22 cellular contexts compared by ENCODE assay signal in genomic region chr20:52102126-52102525, GRCh38.
DNase-seq lines count a peak whose midpoint lies in the region; ATAC-seq and TF ChIP-seq lines count a peak whose summit lies in the region.
"Had no signal": no experiment of that assay in that cellular context is flagged by ENCODE, and none has a peak within 500 bp of the region (broad histone marks: within the 10 kb centered on the region; RNA-seq: fewer than 3 reads in every experiment).

No MANE protein-coding gene starts in this region.

- no peaks in the 10 kb centered on the region for H3K9me3 Mint-ChIP-seq in GM23338
- H3K9me3 Mint-ChIP-seq in WTC11: no peaks in the 10 kb centered on the region
- H3K9me3 Mint-ChIP-seq: CD4-positive, CD25-positive, alpha-beta regulatory T cell had no signal

- no peak overlapping the region for H4K8ac ChIP-seq in mesendoderm (ENCODE audit: low read depth, low read length)

- H3K27me3 ChIP-seq in BLaER1 (no peaks in the 10 kb centered on the region), GM23338 (ENCODE audit: insufficient read depth) (peaks cover 64% of the 10 kb centered on the region), mesendoderm (ENCODE audit: insufficient read depth, low read length, poor library complexity) (peaks cover 20% of the 10 kb centered on the region)

- H3K4ac ChIP-seq in mesendoderm (ENCODE audit: low read depth, low read length): no peak overlapping the region

- no peak overlapping the region for H2AK5ac ChIP-seq in mesendoderm (ENCODE audit: low read length)

- peaks cover 31% of the 10 kb centered on the region; the same call in 1 of the 2 replicates for H3F3A ChIP-seq in GM23338 (replicated peaks; ENCODE audit: low read depth)

- H2BK5ac ChIP-seq in mesendoderm (ENCODE audit: low read length): no peak overlapping the region

- DNase-seq in GM23338 (ENCODE audit: low spot score): no peak
- no peak for DNase-seq in WTC11 (ENCODE audit: low spot score)
- peak; percentile 32 for DNase-seq in mesendoderm
- no peak for DNase-seq in OCI-M1 (lab: John Stamatoyannopoulos, UW)
- DNase-seq in NCI-H2227 (lab: John Stamatoyannopoulos, UW; ENCODE audit: unreplicated experiment): no peak
- no peak for DNase-seq in NCI-H510A treated with DMSO at 0.1 percent for 48 hours (lab: John Stamatoyannopoulos, UW)
- DNase-seq: 8988T; C1 segment of cervical spinal cord; CD4-positive, CD25-positive, alpha-beta regulatory T cell; CD8-positive, alpha-beta memory T cell; COR-L47; DMS 273 treated with DMSO at 0.1 percent for 48 hours; DMS53; DND-41; EL; GOT3; H7; KG1 had no signal

- no peak overlapping the region for H3K9ac ChIP-seq in BLaER1
- H3K9ac ChIP-seq in mesendoderm (ENCODE audit: low read length): no peak overlapping the region

- H3K4me1 ChIP-seq in BLaER1 (peaks cover 49% of the 10 kb centered on the region), GM23338 (ENCODE audit: insufficient read depth) (peaks cover 27% of the 10 kb centered on the region), mesendoderm (ENCODE audit: control insufficient read depth, low read depth, low read length) (peaks cover 8% of the 10 kb centered on the region)

- H3K27ac ChIP-seq in BLaER1 (no peak overlapping the region), GM23338 (ENCODE audit: low read depth) (no peak overlapping the region), mesendoderm (ENCODE audit: low read depth, low read length) (no peak overlapping the region)

- H3K56ac ChIP-seq in mesendoderm (ENCODE audit: low read length): no peak overlapping the region

- H3K27me3 Mint-ChIP-seq in GM23338 (ENCODE audit: insufficient read depth, low read depth, poor library complexity) (peaks cover 46% of the 10 kb centered on the region), WTC11 (ENCODE audit: low read depth) (peaks cover 72% of the 10 kb centered on the region)

- no peaks in the 10 kb centered on the region for H3K79me2 ChIP-seq in GM23338 (replicated peaks; ENCODE audit: insufficient read depth)
- no peaks in the 10 kb centered on the region for H3K79me2 ChIP-seq in mesendoderm (ENCODE audit: control insufficient read depth, insufficient read depth, low read length)

- no peak for TF ChIP-seq CTCF in GM23338 (conservative IDR thresholded peaks at IDR 0.05; ENCODE audit: low read depth in 2 of 2)
- no peak for TF ChIP-seq CTCF in WTC11 (IDR thresholded peaks at IDR 0.05)

- no peak overlapping the region for H4K5ac ChIP-seq in mesendoderm (ENCODE audit: low read length)

- H3K4me2 ChIP-seq in BLaER1 (peak overlapping the region; percentile 20; the same call in 1 of the 2 replicates), GM23338 (peak overlapping the region; percentile 87), mesendoderm (ENCODE audit: low read length) (no peak overlapping the region)

- H3K18ac ChIP-seq in mesendoderm (ENCODE audit: low read length): no peak overlapping the region

- POLR2A ChIA-PET in WTC11 (lab: Charles Lee): interaction anchor here (0.6 kb wide), 1 partner anchor 658 kb away, joined by 3 read pairs; no protein-coding TSS in a partner anchor

- CTCF ChIA-PET in WTC11 (lab: Charles Lee): no interaction called here

- H3K79me1 ChIP-seq in mesendoderm (ENCODE audit: low read length): no peaks in the 10 kb centered on the region

- H3K36me3 Mint-ChIP-seq in GM23338 (ENCODE audit: low read depth) (peaks cover 4% of the 10 kb centered on the region; the same call in 2 of the 3 replicates), WTC11 (peaks cover 5% of the 10 kb centered on the region)

- H3K27ac Mint-ChIP-seq in GM23338: no peak overlapping the region
- no peak overlapping the region for H3K27ac Mint-ChIP-seq in WTC11
- H3K27ac Mint-ChIP-seq: CD4-positive, CD25-positive, alpha-beta regulatory T cell; CD8-positive, alpha-beta memory T cell had no signal

- H3K23ac ChIP-seq in mesendoderm (ENCODE audit: low read length): no peak overlapping the region

- H2BK15ac ChIP-seq in mesendoderm (replicated peaks; ENCODE audit: low read depth): no peak overlapping the region

- H2AFZ ChIP-seq in GM23338: no peak overlapping the region

- WGBS in mesendoderm (ENCODE audit: extremely low coverage, insufficient coverage, low lambda C conversion rate): no CpG with 5 or more reads among the region's 4 CpGs

- H3K4me3 Mint-ChIP-seq in GM23338: 0 out of 3 replicates have a peak overlapping the region, but pooled peaks have one; percentile 88
- peak overlapping the region; percentile 87 for H3K4me3 Mint-ChIP-seq in WTC11
- H3K4me3 Mint-ChIP-seq: CD4-positive, CD25-positive, alpha-beta regulatory T cell had no signal

- no peaks in the 10 kb centered on the region for H4K20me1 ChIP-seq in BLaER1
- H4K20me1 ChIP-seq in GM23338 (replicated peaks; ENCODE audit: insufficient read depth): peaks cover 13% of the 10 kb centered on the region

- ATAC-seq in GM23338 (no peak), WTC11 (no peak), HG02763 (IDR thresholded peaks at IDR 0.05; ENCODE audit: unreplicated experiment) (no peak)
- ATAC-seq: HCT116, HepG2 had no signal

- H3K9me2 ChIP-seq in GM23338 (ENCODE audit: insufficient read depth): no peaks in the 10 kb centered on the region

- peaks cover 13% of the 10 kb centered on the region; the same call in 1 of the 2 replicates for H3K9me3 ChIP-seq in BLaER1

- H3K4me1 Mint-ChIP-seq in GM23338 (peaks cover 19% of the 10 kb centered on the region), WTC11 (peaks cover 27% of the 10 kb centered on the region)

- H3K36me3 ChIP-seq in BLaER1 (no peaks in the 10 kb centered on the region), GM23338 (ENCODE audit: insufficient read depth) (no peaks in the 10 kb centered on the region), mesendoderm (ENCODE audit: control insufficient read depth, insufficient read depth, low read length) (peaks cover under 1% of the 10 kb centered on the region)

- H3K4me3 ChIP-seq in BLaER1 (no peak overlapping the region), GM23338 (peak overlapping the region; percentile 84), mesendoderm (ENCODE audit: low read length) (no peak overlapping the region)

- no peak overlapping the region for H2BK120ac ChIP-seq in mesendoderm (ENCODE audit: low read depth, low read length)

TF ChIP-seq in GM23338, 12 proteins besides CTCF, POLR2A, EP300 and RAD21 (continues in another document):
- no peak for TF ChIP-seq EZH2 (IDR thresholded peaks at IDR 0.05; ENCODE audit: low read depth, unreplicated experiment)
- no peak for TF ChIP-seq NANOG (IDR thresholded peaks at IDR 0.05; ENCODE audit: borderline replicate concordance)
- no peak for TF ChIP-seq ETS1 (IDR thresholded peaks at IDR 0.05)

TF ChIP-seq in WTC11, 78 proteins besides CTCF, POLR2A, EP300 and RAD21 (continues in another document):
- no peak for TF ChIP-seq ZNF532 (CRISPR knock-in tag; IDR thresholded peaks at IDR 0.05; ENCODE audit: borderline replicate concordance)
- TF ChIP-seq NFATC4 (CRISPR knock-in tag; IDR thresholded peaks at IDR 0.05): no peak
- TF ChIP-seq ZBTB43 (CRISPR knock-in tag; IDR thresholded peaks at IDR 0.05): no peak
- TF ChIP-seq ZNF219 (CRISPR knock-in tag; IDR thresholded peaks at IDR 0.05; ENCODE audit: borderline replicate concordance): no peak
- no peak for TF ChIP-seq HMGA2 (CRISPR knock-in tag; IDR thresholded peaks at IDR 0.05)
- TF ChIP-seq ZMAT4 (CRISPR knock-in tag; IDR thresholded peaks at IDR 0.05): no peak
